Comparison of ENCODE assay signal across 6 cellular contexts in genomic region chr12:55931317-55931779, GRCh38. TPM values are rescaled to one million over a fixed set of nuclear protein-coding genes. Genes with fewer than 3 reads are reported as not detected.
A peak's percentile ranks its signal among the peaks of the same experiment; 100 is the strongest.
DNase-seq lines count a peak whose midpoint lies in the region; ATAC-seq and TF ChIP-seq lines count a peak whose summit lies in the region.

No MANE protein-coding gene starts in this region.

- DNase-seq in heart left ventricle, result no peak
- DNase-seq in left cardiac atrium, result no peak
- peak; percentile 40 for DNase-seq in left ventricle myocardium superior
- no peak for DNase-seq in upper lobe of right lung

- ATAC-seq in heart left ventricle (no peak), left cardiac atrium (no peak), left ventricle myocardium superior (no peak), upper lobe of right lung (no peak), GM18873 (IDR thresholded peaks at IDR 0.05; ENCODE audit: low FRiP score, unreplicated experiment) (no peak), GM19397 (IDR thresholded peaks at IDR 0.05; ENCODE audit: unreplicated experiment) (no peak)

- H3K4me1 ChIP-seq in heart left ventricle (peaks cover 0 to 60% (median 32%) of the 10 kb centered on the region in 12 donors), upper lobe of right lung (peaks cover 46% of the 10 kb centered on the region)

- TF ChIP-seq POLR2A in heart left ventricle (IDR thresholded peaks at IDR 0.05), result no peak

- no peaks in the 10 kb centered on the region for H3K9me3 ChIP-seq in heart left ventricle
- no peaks in the 10 kb centered on the region for H3K9me3 ChIP-seq in upper lobe of right lung

- 14 to 15% (median 15%) methylated on average over 10 of the region's 10 CpGs for WGBS in heart left ventricle, 4 donors

- H3K27ac ChIP-seq in heart left ventricle (peak overlapping the region in 11 of 12 donors; percentile 37 to 98 (median 75)), upper lobe of right lung (peak overlapping the region; percentile 55)

- H3K36me3 ChIP-seq in heart left ventricle (no peaks in the 10 kb centered on the region), upper lobe of right lung (no peaks in the 10 kb centered on the region)

- TF ChIP-seq CTCF in heart left ventricle (IDR thresholded peaks at IDR 0.05) (no peak), upper lobe of right lung (IDR thresholded peaks at IDR 0.05) (no peak)

- H3K27me3 ChIP-seq in heart left ventricle (no peaks in the 10 kb centered on the region), upper lobe of right lung (no peaks in the 10 kb centered on the region)

- H3K4me3 ChIP-seq in heart left ventricle (peak overlapping the region; percentile 62 to 88 (median 74)), upper lobe of right lung (peak overlapping the region; percentile 77)

- intact Hi-C loops in heart left ventricle (cut with DNase I), result loop anchor here in 3 of 10 donors (5.0 kb wide), 2 partner anchors 36 to 41 kb away; partner anchors contain the start of genes CDK2 (in 2 of the 3), PMEL (in 2 of the 3) and RAB5B (in 1 of the 3)
- intact Hi-C loops in left cardiac atrium (cut with DNase I), result loop anchor here (5.0 to 10.0 kb wide), 2 partner anchors 36 to 187 kb away; partner anchors contain the start of genes CDK2 (in 1 of the 2), GDF11 (in 1 of the 2) and PMEL (in 1 of the 2)
- intact Hi-C loops in left ventricle myocardium superior (cut with micrococcal nuclease), result no loop called here
- intact Hi-C loops in upper lobe of right lung (cut with DNase I), result no loop called here

RNA-seq across cellular contexts. Expression of gene DGKA, which starts 0.4 kb away (rescaled TPM):
- 10 to 100 TPM in 4 of 9 donors, 1 to 10 TPM in 5; 5.3 to 27.8 (median 9.6) TPM for total RNA-seq in heart left ventricle
- polyA plus RNA-seq in heart left ventricle, result 1 to 10 TPM; 7.6 to 7.8 TPM
- 10 to 100 TPM; 17.3 to 19.8 TPM for total RNA-seq in left cardiac atrium
- 6.9 TPM for total RNA-seq in left ventricle myocardium superior
- 29.0 TPM for total RNA-seq in upper lobe of right lung

RNA-seq across cellular contexts. Expression of gene PYM1, which starts 3.7 kb away (rescaled TPM):
- 10 to 100 TPM; 12.0 to 22.3 (median 13.7) TPM for total RNA-seq in heart left ventricle
- 10 to 100 TPM; 19.8 to 33.6 TPM for polyA plus RNA-seq in heart left ventricle
- total RNA-seq in left cardiac atrium, result 10 to 100 TPM; 16.0 to 21.2 TPM
- total RNA-seq in left ventricle myocardium superior, result 16.2 TPM
- 29.1 TPM for total RNA-seq in upper lobe of right lung

RNA-seq across cellular contexts. Expression of gene PMEL, which starts 34.5 kb away (rescaled TPM):
- total RNA-seq in heart left ventricle (1 to 10 TPM in 3 of 9 donors, under 1 TPM in 5, not detected in 1; 0.56 to 1.3 (median 0.73) TPM), left cardiac atrium (under 1 TPM; 0.65 to 0.81 TPM), left ventricle myocardium superior (0.57 TPM), upper lobe of right lung (4.9 TPM)
- under 1 TPM; 0.23 to 0.49 TPM for polyA plus RNA-seq in heart left ventricle

RNA-seq across cellular contexts. Expression of gene CDK2, which starts 35.3 kb away (rescaled TPM):
- total RNA-seq in heart left ventricle (10 to 100 TPM in 6 of 9 donors, 1 to 10 TPM in 3; 3.7 to 16.7 (median 11.3) TPM), left cardiac atrium (10 to 100 TPM; 14.1 to 18.2 TPM), left ventricle myocardium superior (8.4 TPM), upper lobe of right lung (28.0 TPM)
- 10 to 100 TPM in 1 of 2 donors, 1 to 10 TPM in 1; 4.1 to 23.5 TPM for polyA plus RNA-seq in heart left ventricle

RNA-seq across cellular contexts. Expression of gene RAB5B, which starts 42.5 kb away (rescaled TPM):
- total RNA-seq in heart left ventricle (100 to 1,000 TPM in 8 of 9 donors, 10 to 100 TPM in 1; 97.5 to 135 (median 119) TPM), left cardiac atrium (100 to 1,000 TPM; 105 to 114 TPM), left ventricle myocardium superior (128 TPM), upper lobe of right lung (150 TPM)
- 10 to 100 TPM; 57.5 to 86.5 TPM for polyA plus RNA-seq in heart left ventricle

Comparison
In these comparisons a context has a peak if more than half of its experiments do, and no peak if none do; other contexts are left out.
1. intact Hi-C loops: an anchor here in left cardiac atrium (5.0 to 10.0 kb wide); none called in left ventricle myocardium superior and upper lobe of right lung.